In genomic region chr3:47895241-47895640, GRCh38 we compare ENCODE assay signal across 19 cellular contexts.
DNase-seq lines count a peak whose midpoint lies in the region; ATAC-seq, FAIRE-seq and TF ChIP-seq lines count a peak whose summit lies in the region.
"Had no signal": no experiment of that assay in that cellular context is flagged by ENCODE, and none has a peak within 500 bp of the region (broad histone marks: within the 10 kb centered on the region; RNA-seq: fewer than 3 reads in every experiment).

No MANE protein-coding gene starts in this region.

- no peak for TF ChIP-seq EP300 in HepG2 (IDR thresholded peaks at IDR 0.05; ENCODE audit: low read depth in 2 of 2, low read length in 2 of 2)
- TF ChIP-seq EP300 in HepG2 (CRISPR knock-in tag; IDR thresholded peaks at IDR 0.05; ENCODE audit: borderline replicate concordance): no peak

- H2AFZ ChIP-seq in HepG2 (ENCODE audit: low read length) (no peak overlapping the region), keratinocyte (ENCODE audit: control insufficient read depth, low read length) (no peak overlapping the region)
- H2AFZ ChIP-seq: GM23248 had no signal

- peaks cover 9% of the 10 kb centered on the region for H3K4me1 Mint-ChIP-seq in activated CD8-positive, alpha-beta T cell treated with anti-CD3 and anti-CD28 coated beads for 36 hours (ENCODE audit: low read depth)
- H3K4me1 Mint-ChIP-seq: B cell had no signal

- no peak overlapping the region for H3K27ac ChIP-seq in HepG2 (ENCODE audit: extremely low read length, insufficient read depth, low read length)
- H3K27ac ChIP-seq in right lobe of liver: no peak overlapping the region
- H3K27ac ChIP-seq in keratinocyte (ENCODE audit: control insufficient read depth, insufficient read depth, low read length): no peak overlapping the region
- peak overlapping the region in 3 of 4 donors; percentile 8 to 51 (median 31) for H3K27ac ChIP-seq in gastrocnemius medialis
- H3K27ac ChIP-seq: BLaER1 treated with 17β-estradiol and CSF1 and Interleukin-3, amounts not matched to agents 10 nM and 100 nM; GM23248 had no signal

- intact Hi-C loops in HepG2 (cut with micrococcal nuclease; ENCODE audit: unreplicated experiment) (no loop called here), right lobe of liver (cut with DNase I) (no loop called here), gastrocnemius medialis (cut with DNase I; ENCODE audit: low total_unique reads) (no loop called here)
- intact Hi-C loops in activated CD8-positive, alpha-beta T cell treated with anti-CD3 and anti-CD28 coated beads for 36 hours (cut with micrococcal nuclease): no loop called here

- TF ChIP-seq POLR2A in HepG2 (IDR thresholded peaks at IDR 0.05; ENCODE audit: insufficient read depth in 1 of 2, low read depth in 2 of 2, low read length in 2 of 2) (no peak), right lobe of liver (IDR thresholded peaks at IDR 0.05) (no peak), gastrocnemius medialis (IDR thresholded peaks at IDR 0.05) (no peak)

- no peaks in the 10 kb centered on the region for H3K27me3 ChIP-seq in HepG2 (ENCODE audit: control insufficient read depth in 1 of 2, insufficient read depth in 2 of 2, low read length in 2 of 2)
- H3K27me3 ChIP-seq in right lobe of liver: no peaks in the 10 kb centered on the region
- H3K27me3 ChIP-seq in bronchial epithelial cell (ENCODE audit: control insufficient read depth, insufficient read depth, low read length): no peaks in the 10 kb centered on the region
- H3K27me3 ChIP-seq in keratinocyte (ENCODE audit: control insufficient read depth, extremely low read depth, insufficient read depth, low read length): no peaks in the 10 kb centered on the region
- H3K27me3 ChIP-seq in gastrocnemius medialis: no peaks in the 10 kb centered on the region
- H3K27me3 ChIP-seq: BLaER1 treated with 17β-estradiol and CSF1 and Interleukin-3, amounts not matched to agents 10 nM and 100 nM had no signal

- CTCF ChIA-PET in HepG2 (lab: Yijun Ruan, JAX; ENCODE audit: low intra/inter-chr PET ratio, low total read pairs): no interaction called here
- CTCF ChIA-PET in activated CD8-positive, alpha-beta T cell treated with anti-CD3 and anti-CD28 coated beads for 36 hours (lab: Charles Lee): no interaction called here

- H4K20me1 ChIP-seq in HepG2 (ENCODE audit: insufficient read depth, low read length) (no peaks in the 10 kb centered on the region), keratinocyte (ENCODE audit: control insufficient read depth, extremely low read depth, insufficient read depth, low read length) (no peaks in the 10 kb centered on the region)

- no TSS peak for BruUV-seq in HepG2 (replicated peaks; lab: Mats Ljungman, UMichigan)

- H3K4me2 ChIP-seq in HepG2 (ENCODE audit: low read depth, low read length) (no peak overlapping the region), keratinocyte (ENCODE audit: control insufficient read depth, extremely low read depth, insufficient read depth, low read depth, low read length) (no peak overlapping the region)
- H3K4me2 ChIP-seq: BLaER1 treated with 17β-estradiol and CSF1 and Interleukin-3, amounts not matched to agents 10 nM and 100 nM had no signal

- no peaks in the 10 kb centered on the region for H3K4me1 ChIP-seq in HepG2 (ENCODE audit: insufficient read depth, low read length)
- H3K4me1 ChIP-seq in right lobe of liver: no peaks in the 10 kb centered on the region
- H3K4me1 ChIP-seq in keratinocyte (ENCODE audit: control insufficient read depth, extremely low read depth, insufficient read depth, low read length): no peaks in the 10 kb centered on the region
- peaks cover 19 to 40% of the 10 kb centered on the region in 2 donors for H3K4me1 ChIP-seq in gastrocnemius medialis

- H3K36me3 ChIP-seq in HepG2 (replicated peaks in 1 of 2; ENCODE audit: control insufficient read depth in 1 of 2, insufficient read depth in 2 of 2, low read length in 2 of 2) (peaks cover 16 to 49% of the 10 kb centered on the region in 2 experiments), right lobe of liver (peaks cover 0 to 25% (median 0%) of the 10 kb centered on the region in 4 donors), bronchial epithelial cell (ENCODE audit: control insufficient read depth, insufficient read depth, low read length) (peaks cover 9% of the 10 kb centered on the region), keratinocyte (ENCODE audit: control insufficient read depth in 2 of 2, extremely low read depth in 1 of 2, insufficient read depth in 2 of 2, low read length in 2 of 2) (peaks cover 19 to 21% of the 10 kb centered on the region in 2 experiments), gastrocnemius medialis (peaks cover 0 to 53% of the 10 kb centered on the region in 2 donors)

- H3K9ac ChIP-seq in HepG2 (ENCODE audit: insufficient read depth, low read depth, low read length) (no peak overlapping the region), keratinocyte (ENCODE audit: control insufficient read depth, extremely low read depth, insufficient read depth, low read length) (no peak overlapping the region)
- H3K9ac ChIP-seq: BLaER1 treated with 17β-estradiol and CSF1 and Interleukin-3, amounts not matched to agents 10 nM and 100 nM; GM23248 had no signal

- peaks cover 3% of the 10 kb centered on the region for H3K36me3 Mint-ChIP-seq in activated CD8-positive, alpha-beta T cell treated with anti-CD3 and anti-CD28 coated beads for 36 hours (ENCODE audit: low read depth)

- POLR2A ChIA-PET in HepG2 (lab: Yijun Ruan, JAX): no interaction called here
- POLR2A ChIA-PET in activated CD8-positive, alpha-beta T cell treated with anti-CD3 and anti-CD28 coated beads for 36 hours (lab: Charles Lee): no interaction called here

- no peak for DNase-seq in HepG2 (ENCODE audit: low spot score)
- DNase-seq in right lobe of liver: no peak
- DNase-seq in bronchial epithelial cell (ENCODE audit: low read depth): peak; percentile 20
- DNase-seq in keratinocyte (ENCODE audit: low read depth, low spot score): no peak
- DNase-seq in gastrocnemius medialis: no peak
- no peak for DNase-seq in activated CD8-positive, alpha-beta T cell treated with anti-CD3 and anti-CD28 coated beads for 36 hours
- no peak for DNase-seq in medulla oblongata (ENCODE audit: extremely low spot score)
- DNase-seq in cerebellar cortex (ENCODE audit: low spot score): no peak
- DNase-seq: Calu3; CD8-positive, alpha-beta T cell; DMS79 treated with DMSO at 0.1 percent for 48 hours; GF-D8; GM23248; HFFc6 had no signal

- no peaks in the 10 kb centered on the region for H3K9me1 ChIP-seq in keratinocyte (ENCODE audit: control insufficient read depth, extremely low read depth, insufficient read depth, low read length)

- in situ Hi-C loops in HepG2 (cut with HindIII; ENCODE audit: extremely low pct_ligation_motif_present, low pct_unique_long_range_greater_than_20kb): no loop called here
- in situ Hi-C loops in gastrocnemius medialis (cut with MboI; ENCODE audit: low sequenced_read_pairs in 4 of 4): no loop called here

- ATAC-seq in HepG2 (no peak), right lobe of liver (no peak), gastrocnemius medialis (no peak)
- ATAC-seq in activated CD8-positive, alpha-beta T cell treated with anti-CD3 and anti-CD28 coated beads for 36 hours: no peak
- ATAC-seq: CD8-positive, alpha-beta T cell; HCT116 had no signal

- H3K9me3 ChIP-seq in HepG2 (ENCODE audit: low read length) (no peaks in the 10 kb centered on the region), right lobe of liver (no peaks in the 10 kb centered on the region), keratinocyte (ENCODE audit: control insufficient read depth, low read depth, low read length) (no peaks in the 10 kb centered on the region), gastrocnemius medialis (no peaks in the 10 kb centered on the region)
- H3K9me3 ChIP-seq: BLaER1 treated with 17β-estradiol and CSF1 and Interleukin-3, amounts not matched to agents 10 nM and 100 nM had no signal

- FAIRE-seq in HepG2 (lab: Jason Lieb, UNC) (no peak), bronchial epithelial cell (lab: Jason Lieb, UNC) (no peak), keratinocyte (lab: Jason Lieb, UNC) (peak; percentile 52)
- FAIRE-seq: GM12891, HTR-8/SVneo had no signal

- no peak overlapping the region for H3K4me3 ChIP-seq in HepG2 (replicated peaks in 1 of 3; ENCODE audit: insufficient read depth in 1 of 3, low read depth in 2 of 3, low read length in 3 of 3)
- no peak overlapping the region for H3K4me3 ChIP-seq in right lobe of liver
- H3K4me3 ChIP-seq in bronchial epithelial cell (ENCODE audit: low read depth, low read length): no peak overlapping the region
- H3K4me3 ChIP-seq in keratinocyte (ENCODE audit: control insufficient read depth in 2 of 3, extremely low read depth in 1 of 3, insufficient read depth in 2 of 3, low read depth in 1 of 3, low read length in 3 of 3): no peak overlapping the region
- H3K4me3 ChIP-seq in gastrocnemius medialis: no peak overlapping the region
- H3K4me3 ChIP-seq: BLaER1 treated with 17β-estradiol and CSF1 and Interleukin-3, amounts not matched to agents 10 nM and 100 nM; GM23248 had no signal

- 96% methylated on average over 3 of the region's 3 CpGs for WGBS in HepG2 (ENCODE audit: low lambda C conversion rate)
- WGBS in right lobe of liver (ENCODE audit: insufficient coverage, low coverage, low lambda C conversion rate, missing lambda C conversion rate): 100% methylated on average over 3 of the region's 3 CpGs

- H3K27ac Mint-ChIP-seq in activated CD8-positive, alpha-beta T cell treated with anti-CD3 and anti-CD28 coated beads for 36 hours: no peak overlapping the region
- H3K27ac Mint-ChIP-seq: B cell; CD8-positive, alpha-beta T cell had no signal

- no peaks in the 10 kb centered on the region for H3K27me3 Mint-ChIP-seq in activated CD8-positive, alpha-beta T cell treated with anti-CD3 and anti-CD28 coated beads for 36 hours
- H3K27me3 Mint-ChIP-seq: B cell had no signal

- no peak overlapping the region for H3K4me3 Mint-ChIP-seq in activated CD8-positive, alpha-beta T cell treated with anti-CD3 and anti-CD28 coated beads for 36 hours
- H3K4me3 Mint-ChIP-seq: B cell; CD8-positive, alpha-beta T cell; HFFc6 had no signal

- no peak for TF ChIP-seq CTCF in HepG2 (CRISPR knock-in tag; IDR thresholded peaks at IDR 0.05)
- TF ChIP-seq CTCF in right lobe of liver (IDR thresholded peaks at IDR 0.05): no peak
- no peak for TF ChIP-seq CTCF in bronchial epithelial cell (IDR thresholded peaks at IDR 0.05; ENCODE audit: insufficient read depth, low read length, severe bottlenecking)
- no peak for TF ChIP-seq CTCF in keratinocyte (optimal IDR thresholded peaks at IDR 0.05 in 1 of 3, IDR thresholded peaks at IDR 0.05 in 1 of 3, conservative IDR thresholded peaks at IDR 0.05 in 1 of 3; ENCODE audit: extremely low read depth in 1 of 3, insufficient read depth in 2 of 3, low read length in 3 of 3)
- no peak for TF ChIP-seq CTCF in gastrocnemius medialis (IDR thresholded peaks at IDR 0.05 in 4 of 5, conservative IDR thresholded peaks at IDR 0.05 in 1 of 5)
- TF ChIP-seq CTCF in activated CD8-positive, alpha-beta T cell treated with anti-CD3 and anti-CD28 coated beads for 36 hours (IDR thresholded peaks at IDR 0.05): no peak

- no peak for TF ChIP-seq RAD21 in HepG2 (CRISPR knock-in tag; IDR thresholded peaks at IDR 0.05)

- dilution Hi-C loops in keratinocyte (cut with MboI; ENCODE audit: extremely low pct_ligation_motif_present, low sequenced_read_pairs): no loop called here

- H3K9me3 Mint-ChIP-seq in activated CD8-positive, alpha-beta T cell treated with anti-CD3 and anti-CD28 coated beads for 36 hours: no peaks in the 10 kb centered on the region
- H3K9me3 Mint-ChIP-seq: CD8-positive, alpha-beta T cell; HFFc6 had no signal

- no peaks in the 10 kb centered on the region for H3K79me2 ChIP-seq in HepG2 (ENCODE audit: insufficient read depth, low read length)
- H3K79me2 ChIP-seq in keratinocyte (ENCODE audit: control insufficient read depth, insufficient read depth, low read length): no peaks in the 10 kb centered on the region

Comparison
In these comparisons a context has a peak if more than half of its experiments do, and no peak if none do; other contexts are left out.
1. H3K27ac ChIP-seq: peak in gastrocnemius medialis (3 of 4); none in HepG2 (single experiment), right lobe of liver (0 of 3) and keratinocyte (single experiment).